Comparison of ENCODE assay signal across 8 cellular contexts in the genomic region with DNA sequence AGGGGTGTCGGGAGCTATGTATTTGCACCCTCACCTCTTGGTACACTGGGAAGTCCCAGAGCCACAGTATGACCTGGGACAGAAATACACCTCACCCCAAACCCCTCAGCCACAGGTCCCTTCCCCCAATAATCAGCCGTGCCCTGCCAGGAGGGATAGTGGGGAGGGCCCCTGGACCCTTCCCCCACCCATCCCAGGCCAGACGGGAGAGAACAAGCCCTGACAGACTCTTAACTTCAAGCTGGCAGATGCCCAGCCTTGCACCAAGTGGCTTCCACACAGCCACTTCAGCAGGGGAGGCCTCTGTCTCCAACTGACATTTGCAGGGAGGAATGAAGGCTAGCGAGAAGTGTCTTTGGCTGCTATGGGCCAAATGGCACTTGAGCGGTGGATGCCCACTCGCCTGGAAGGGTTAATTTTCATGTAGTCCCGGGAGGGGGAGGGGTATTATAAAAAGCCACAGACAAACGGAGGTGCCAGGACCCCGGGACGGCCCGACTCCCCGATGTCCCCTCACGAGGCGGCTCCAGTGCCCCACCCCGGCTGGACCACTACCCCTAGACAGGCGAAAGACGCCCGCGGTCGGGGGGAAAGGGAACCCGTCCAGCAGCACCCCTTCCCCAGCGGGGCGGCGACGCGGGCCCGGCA. TPM values are rescaled to one million over a fixed set of nuclear protein-coding genes. Genes with fewer than 3 reads are reported as not detected.
DNase-seq lines count a peak whose midpoint lies in the region; ATAC-seq and TF ChIP-seq lines count a peak whose summit lies in the region.

No MANE protein-coding gene starts in this region.

- H3K27ac ChIP-seq in heart left ventricle (peak overlapping the region; percentile 72 to 94 (median 86)), rectal smooth muscle tissue (ENCODE audit: low read depth, low read length) (peak overlapping the region; percentile 98)

- no peak overlapping the region for H3K9ac ChIP-seq in rectal smooth muscle tissue (ENCODE audit: low read length)

- ATAC-seq in heart left ventricle, result peak; percentile 37 to 53 (median 43)
- ATAC-seq in HG02981 (IDR thresholded peaks at IDR 0.05; ENCODE audit: unreplicated experiment), result no peak
- ATAC-seq in HG02870 (IDR thresholded peaks at IDR 0.05; ENCODE audit: unreplicated experiment), result no peak

- H3K36me3 ChIP-seq in heart left ventricle, result no peaks in the 10 kb centered on the region
- no peaks in the 10 kb centered on the region for H3K36me3 ChIP-seq in rectal smooth muscle tissue (ENCODE audit: control insufficient read depth, insufficient read depth, low read length)

- peaks cover 0 to 35% (median 22%) of the 10 kb centered on the region in 12 donors for H3K4me1 ChIP-seq in heart left ventricle
- peaks cover 24% of the 10 kb centered on the region for H3K4me1 ChIP-seq in rectal smooth muscle tissue (ENCODE audit: control insufficient read depth, insufficient read depth, low read length)

- no peaks in the 10 kb centered on the region for H3K9me3 ChIP-seq in heart left ventricle

- WGBS in heart left ventricle, 4 donors, result 6 to 26% (median 7%) methylated on average over 4 to 27 of the region's 27 CpGs

- no peak for TF ChIP-seq POLR2A in heart left ventricle (IDR thresholded peaks at IDR 0.05)

- peak overlapping the region; percentile 84 for H3K4me3 ChIP-seq in WI38 (ENCODE audit: low read depth, low read length)
- peak overlapping the region; percentile 37 to 90 (median 70) for H3K4me3 ChIP-seq in heart left ventricle
- peak overlapping the region; percentile 80 for H3K4me3 ChIP-seq in rectal smooth muscle tissue (ENCODE audit: low read length)

- intact Hi-C loops in heart left ventricle (cut with DNase I), result loop anchor here in 1 of 10 donors (10.0 kb wide), 1 partner anchor 163 kb away; no protein-coding TSS in a partner anchor

- TF ChIP-seq CTCF in WI38 (IDR thresholded peaks at IDR 0.05; ENCODE audit: low read depth, low read length), result no peak
- no peak for TF ChIP-seq CTCF in heart left ventricle (IDR thresholded peaks at IDR 0.05)

- H3K27me3 ChIP-seq in heart left ventricle (peaks cover 0 to 8% (median 0%) of the 10 kb centered on the region in 9 donors), rectal smooth muscle tissue (ENCODE audit: control insufficient read depth, insufficient read depth, low read length) (no peaks in the 10 kb centered on the region)

- peak in 2 of 3 experiments; percentile 28 to 55 for DNase-seq in NCI-H1417 (lab: John Stamatoyannopoulos, UW)
- DNase-seq in NCI-H1417 treated with DMSO at 0.1 percent for 48 hours (lab: John Stamatoyannopoulos, UW), result no peak
- DNase-seq in heart left ventricle, result peak; percentile 35 to 79 (median 69)
- no peak for DNase-seq in stimulated activated naive CD4-positive, alpha-beta T cell treated with Interleukin-2 at 50 U/mL for 16 hours (lab: John Stamatoyannopoulos, UW)

RNA-seq across cellular contexts. Expression of a gene that starts 0.5 kb away (rescaled TPM):
- 10 to 100 TPM; 10.2 to 22.3 (median 14.3) TPM for total RNA-seq in heart left ventricle
- 1 to 10 TPM; 2.7 to 8.3 TPM for polyA plus RNA-seq in heart left ventricle

RNA-seq across cellular contexts. Expression of a gene that starts 51.1 kb away (rescaled TPM):
- total RNA-seq in heart left ventricle, result 100 to 1,000 TPM in 5 of 9 donors, 10 to 100 TPM in 4; 73.1 to 141 (median 101) TPM
- polyA plus RNA-seq in heart left ventricle, result 10 to 100 TPM; 23.4 to 82.3 TPM

RNA-seq across cellular contexts. Expression of a gene that starts 51.7 kb away (rescaled TPM):
- total RNA-seq in heart left ventricle, result 10 to 100 TPM; 16.5 to 37.1 (median 33.7) TPM
- polyA plus RNA-seq in heart left ventricle, result 10 to 100 TPM; 34.3 to 60.3 TPM

Comparison
In these comparisons a context has a peak if more than half of its experiments do, and no peak if none do; other contexts are left out.
1. DNase-seq: peak in NCI-H1417 (2 of 3) and heart left ventricle (5 of 5); none in NCI-H1417 treated with DMSO at 0.1 percent for 48 hours (single experiment) and stimulated activated naive CD4-positive, alpha-beta T cell treated with Interleukin-2 at 50 U/mL for 16 hours (single experiment).
2. ATAC-seq: peak in heart left ventricle (4 of 4); none in HG02981 (single experiment) and HG02870 (single experiment).
3. Peak in every context shown above with its lines, with median percentiles within 50 percentile points of each other: H3K4me3 ChIP-seq.